ENCODE assay signal across 8 cellular contexts in the genomic region with DNA sequence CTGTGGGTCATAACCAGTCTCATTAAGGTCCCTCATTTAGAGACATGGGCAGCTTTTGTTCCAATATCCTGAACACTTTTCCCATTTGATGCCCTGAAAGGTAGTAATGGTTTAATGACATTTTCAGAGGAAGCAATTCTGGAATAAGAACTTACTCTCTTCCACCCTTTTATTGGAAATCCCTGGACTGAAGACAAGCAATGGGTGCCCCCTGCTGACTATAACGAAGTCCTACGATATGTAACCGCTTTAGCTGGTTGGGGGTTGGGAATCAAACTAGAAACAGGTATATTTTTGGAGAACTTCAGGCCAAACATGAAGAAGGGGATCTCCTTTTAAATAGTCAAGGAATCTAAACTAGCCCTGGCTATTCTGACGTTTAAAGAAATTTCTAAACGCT. TPM values are rescaled to one million over a fixed set of nuclear protein-coding genes. Genes with fewer than 3 reads are reported as not detected.
DNase-seq lines count a peak whose midpoint lies in the region; ATAC-seq, FAIRE-seq and TF ChIP-seq lines count a peak whose summit lies in the region.

No MANE protein-coding gene starts in this region.

- CTCF ChIA-PET in Panc1 (lab: Charles Lee), result interaction anchor here (1.4 kb wide), 1 partner anchor 58 kb away, joined by 7 read pairs; no protein-coding TSS in a partner anchor

- TF ChIP-seq POLR2A in H54 (IDR thresholded peaks at IDR 0.05; ENCODE audit: low read depth, low read length), result no peak

- POLR2A ChIA-PET in Panc1 (lab: Charles Lee), result interaction anchor here (0.7 kb wide), 1 partner anchor 21 kb away, joined by 3 read pairs; a partner anchor contains a TSS

- no peak for DNase-seq in H54 (ENCODE audit: insufficient read length, low spot score)
- DNase-seq in Panc1 (ENCODE audit: low read depth, low spot score), result no peak
- DNase-seq in foreskin fibroblast, result peak; percentile 35 to 76
- DNase-seq in renal cortical epithelial cell (ENCODE audit: low read depth), result peak; percentile 54
- DNase-seq in RCC 7860 (ENCODE audit: low spot score), result no peak

- peak; percentile 65 for FAIRE-seq in H54 (lab: Jason Lieb, UNC)
- no peak for FAIRE-seq in RCC 7860 (lab: Jason Lieb, UNC)

- H3K27me3 ChIP-seq in Panc1 (ENCODE audit: control insufficient read depth, insufficient read depth, low read length), result no peaks in the 10 kb centered on the region

- TF ChIP-seq CTCF in C4-2B (conservative IDR thresholded peaks at IDR 0.05) (peak; percentile 72), Panc1 (IDR thresholded peaks at IDR 0.05) (peak; percentile 68), foreskin fibroblast (IDR thresholded peaks at IDR 0.05; ENCODE audit: low read depth, low read length) (peak; percentile 63)

- H3K36me3 ChIP-seq in Panc1 (ENCODE audit: control insufficient read depth, insufficient read depth, low read length), result peaks cover 48% of the 10 kb centered on the region

- H3K27ac ChIP-seq in C4-2B (no peak overlapping the region), Panc1 (ENCODE audit: low read length) (no peak overlapping the region)

- intact Hi-C loops in Panc1 (cut with micrococcal nuclease; ENCODE audit: unreplicated experiment), result loop anchor here (2.0 kb wide), 1 partner anchor 58 kb away; no protein-coding TSS in a partner anchor

- H3K4me3 ChIP-seq in Panc1 (ENCODE audit: low read depth in 2 of 2, low read length in 2 of 2) (no peak overlapping the region), foreskin fibroblast (ENCODE audit: low read depth in 1 of 2, low read length in 2 of 2) (no peak overlapping the region)

- BruUV-seq in Panc1 (replicated peaks; lab: Mats Ljungman, UMichigan), result TSS peak; percentile 23

- ATAC-seq in Panc1 (no peak; the same call in 1 of the 2 replicates), HG03045 (IDR thresholded peaks at IDR 0.05; ENCODE audit: unreplicated experiment) (no peak), HG03175 (IDR thresholded peaks at IDR 0.05; ENCODE audit: unreplicated experiment) (no peak)

- no peaks in the 10 kb centered on the region for H3K9me3 ChIP-seq in Panc1 (ENCODE audit: control insufficient read depth, insufficient read depth, low read depth, low read length)

- 0 out of 2 replicates have a peak, but pooled peaks cover 3% of the 10 kb centered on the region for H3K4me1 ChIP-seq in Panc1 (ENCODE audit: control insufficient read depth, insufficient read depth, low read length)

- in situ Hi-C loops in Panc1 (cut with HindIII; ENCODE audit: low pct_unique_long_range_greater_than_20kb, low sequenced_read_pairs), result no loop called here

RNA-seq across cellular contexts. Expression of a gene that starts 20.5 kb away (rescaled TPM):
- total RNA-seq in Panc1 (2021; ENCODE audit: unreplicated experiment) (69.3 TPM), renal cortical epithelial cell (123 and 141 TPM in 2 replicates)
- 51.9 TPM for polyA plus RNA-seq in Panc1 (2012; ENCODE audit: insufficient read length)

RNA-seq across cellular contexts. Expression of a gene that starts 20.8 kb away (rescaled TPM):
- 59.6 TPM for total RNA-seq in Panc1 (2021; ENCODE audit: unreplicated experiment)
- polyA plus RNA-seq in Panc1 (2012; ENCODE audit: insufficient read length), result 64.5 TPM
- total RNA-seq in renal cortical epithelial cell, result 35.5 and 67.0 TPM in 2 replicates

RNA-seq across cellular contexts. Expression of a gene that starts 32.3 kb away (rescaled TPM):
- total RNA-seq in Panc1 (2021; ENCODE audit: unreplicated experiment) (51.9 TPM), renal cortical epithelial cell (65.5 and 66.7 TPM in 2 replicates)
- 33.6 TPM for polyA plus RNA-seq in Panc1 (2012; ENCODE audit: insufficient read length)

RNA-seq across cellular contexts. Expression of a gene that starts 45.7 kb away (rescaled TPM):
- 0.05 TPM for total RNA-seq in Panc1 (2021; ENCODE audit: unreplicated experiment)
- polyA plus RNA-seq in Panc1 (2012; ENCODE audit: insufficient read length), result not detected
- 1.0 and 2.6 TPM in 2 replicates for total RNA-seq in renal cortical epithelial cell

RNA-seq across cellular contexts. Expression of a gene that starts 54.1 kb away (rescaled TPM):
- total RNA-seq in Panc1 (2021; ENCODE audit: unreplicated experiment) (11.8 TPM), renal cortical epithelial cell (1.9 and 7.7 TPM in 2 replicates)
- 9.7 TPM for polyA plus RNA-seq in Panc1 (2012; ENCODE audit: insufficient read length)

Comparison
In these comparisons a context has a peak if more than half of its experiments do, and no peak if none do; other contexts are left out.
1. DNase-seq: peak in foreskin fibroblast (2 of 2) and renal cortical epithelial cell (single experiment); none in H54 (single experiment), Panc1 (single experiment) and RCC 7860 (single experiment).
2. Peak in every context shown above with its lines, with median percentiles within 50 percentile points of each other: CTCF ChIP-seq.